18 cellular contexts compared by ENCODE assay signal in the genomic region with DNA sequence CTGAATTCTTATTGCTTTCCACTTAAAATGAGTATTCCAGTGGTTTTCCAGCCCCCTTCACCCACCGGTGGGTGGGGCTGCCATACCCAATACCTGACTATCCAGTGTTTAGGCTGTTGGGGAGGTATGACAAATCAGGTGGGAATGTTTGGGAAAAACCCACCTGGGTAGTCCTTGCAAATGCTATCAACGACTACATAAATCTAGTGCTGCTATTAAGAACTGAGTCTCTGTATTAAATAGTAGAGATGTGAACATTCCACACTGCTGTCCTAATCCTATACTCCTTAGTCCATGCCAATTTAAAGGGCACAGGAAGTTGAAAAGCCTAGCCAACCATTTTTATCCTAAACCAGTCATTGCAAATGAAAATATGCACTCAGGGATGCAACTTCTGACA.
"Had no signal": no experiment of that assay in that cellular context is flagged by ENCODE, and none has a peak within 500 bp of the region (broad histone marks: within the 10 kb centered on the region; RNA-seq: fewer than 3 reads in every experiment).

No MANE protein-coding gene starts in this region.

- DNase-seq: activated CD4-positive, alpha-beta T cell treated with anti-CD3 and anti-CD28 coated beads, Interleukin-2, amount 50 U/mL, for 1 hour; activated CD4-positive, CD25-positive, alpha-beta regulatory T cell treated with anti-CD3 and anti-CD28 coated beads, Interleukin-2, amount 50 U/mL, for 72 hours; activated CD8-positive, alpha-beta T cell treated with anti-CD3 and anti-CD28 coated beads, Interleukin-2, amount 10 ng/mL, durations not matched to agents 7 days and 5 days; activated gamma-delta T cell treated with Interleukin-2 at 50 U/mL for 16 hours; central memory CD4-positive, alpha-beta T cell; effector memory CD8-positive, alpha-beta T cell; foreskin melanocyte; immature natural killer cell; left lung; retina; spleen; stimulated activated CD4-positive, alpha-beta T cell treated with anti-CD3 and anti-CD28 coated beads, Interleukin-4, amount 100 ng/mL, for 1 hour; stimulated activated naive CD8-positive, alpha-beta T cell treated with anti-CD3 and anti-CD28 coated beads, Interleukin-15, Interleukin-2, amounts not matched to agents 100 U/mL and 50 U/mL, for 24 hours; upper lobe of left lung; WERI-Rb-1 had no signal

- FAIRE-seq: colon, endothelial cell of umbilical vein, TTC549 had no signal
